ENCODE assay signal across 7 cellular contexts in genomic region chr9:109433476-109433875, GRCh38.
"Had no signal": no experiment of that assay in that cellular context is flagged by ENCODE, and none has a peak within 500 bp of the region (broad histone marks: within the 10 kb centered on the region; RNA-seq: fewer than 3 reads in every experiment).

No MANE protein-coding gene starts in this region.

- H3K4me3 ChIP-seq: K562 had no signal

- DNase-seq: IMR-90, KBM-7, KG1 had no signal

- ATAC-seq: HepG2, K562 had no signal

- H3K27ac ChIP-seq: HL-60, KMS-11 had no signal
